In genomic region chr7:106356-106755, GRCh38 we compare ENCODE assay signal across 16 cellular contexts.
DNase-seq lines count a peak whose midpoint lies in the region; ATAC-seq and TF ChIP-seq lines count a peak whose summit lies in the region.
"Had no signal": no experiment of that assay in that cellular context is flagged by ENCODE, and none has a peak within 500 bp of the region (broad histone marks: within the 10 kb centered on the region; RNA-seq: fewer than 3 reads in every experiment).

No MANE protein-coding gene starts in this region.

- intact Hi-C loops in activated CD4-positive, alpha-beta memory T cell treated with anti-CD3 and anti-CD28 coated beads for 36 hours (cut with micrococcal nuclease) = no loop called here

- DNase-seq in activated CD4-positive, alpha-beta memory T cell treated with anti-CD3 and anti-CD28 coated beads, Interleukin-2, amount 10 ng/mL, durations not matched to agents 7 days and 5 days = peak; percentile 16
- DNase-seq in activated CD4-positive, alpha-beta memory T cell treated with anti-CD3 and anti-CD28 coated beads for 36 hours = no peak
- DNase-seq in T-helper 2 cell treated with Interferon-gamma antibody and Interleukin-4, amounts not matched to agents 5 μg/mL and 100 μg/mL, for 36 hours (ENCODE audit: low spot score) = peak; percentile 10
- DNase-seq in fibroblast of villous mesenchyme (ENCODE audit: low read depth) (peak; percentile 60), D341Med (ENCODE audit: low spot score) (no peak)
- no peak for DNase-seq in naive thymus-derived CD8-positive, alpha-beta T cell
- DNase-seq: AML-193; Caco-2; CD4-positive, alpha-beta T cell; DMS153; DMS79 treated with DMSO at 0.1 percent for 48 hours; GF-D8; GM23248; HCEC 1CT had no signal

- ATAC-seq in naive thymus-derived CD8-positive, alpha-beta T cell = no peak
- no peak for ATAC-seq in GM18909 (IDR thresholded peaks at IDR 0.05; ENCODE audit: poor library complexity, unreplicated experiment)
- ATAC-seq: A549 had no signal

- no peak for TF ChIP-seq CTCF in fibroblast of villous mesenchyme (IDR thresholded peaks at IDR 0.05; ENCODE audit: insufficient read depth, low read depth, low read length)

- H3K4me3 Mint-ChIP-seq in activated CD4-positive, alpha-beta memory T cell treated with anti-CD3 and anti-CD28 coated beads, Interleukin-2, amount 10 ng/mL, durations not matched to agents 7 days and 5 days = no peak overlapping the region
- H3K4me3 Mint-ChIP-seq in activated CD4-positive, alpha-beta memory T cell treated with anti-CD3 and anti-CD28 coated beads for 36 hours = no peak overlapping the region
- peak overlapping the region; percentile 7 for H3K4me3 Mint-ChIP-seq in T-helper 2 cell treated with Interferon-gamma antibody and Interleukin-4, amounts not matched to agents 5 μg/mL and 100 μg/mL, for 36 hours
- no peak overlapping the region for H3K4me3 Mint-ChIP-seq in naive thymus-derived CD8-positive, alpha-beta T cell
- H3K4me3 Mint-ChIP-seq: CD4-positive, alpha-beta T cell had no signal

- no peak overlapping the region for H3K4me3 ChIP-seq in fibroblast of villous mesenchyme (ENCODE audit: low read depth, low read length)
- H3K4me3 ChIP-seq: A549, GM23248 had no signal

- POLR2A ChIA-PET in activated CD4-positive, alpha-beta memory T cell treated with anti-CD3 and anti-CD28 coated beads, Interleukin-2, amount 10 ng/mL, durations not matched to agents 7 days and 5 days (lab: Charles Lee) = no interaction called here
- POLR2A ChIA-PET in activated CD4-positive, alpha-beta memory T cell treated with anti-CD3 and anti-CD28 coated beads for 36 hours (lab: Charles Lee) = no interaction called here
- POLR2A ChIA-PET in naive thymus-derived CD8-positive, alpha-beta T cell (lab: Charles Lee) = no interaction called here

- peaks cover 26% of the 10 kb centered on the region for H3K4me1 Mint-ChIP-seq in activated CD4-positive, alpha-beta memory T cell treated with anti-CD3 and anti-CD28 coated beads, Interleukin-2, amount 10 ng/mL, durations not matched to agents 7 days and 5 days
- H3K4me1 Mint-ChIP-seq in activated CD4-positive, alpha-beta memory T cell treated with anti-CD3 and anti-CD28 coated beads for 36 hours (ENCODE audit: low read depth) = peaks cover 12% of the 10 kb centered on the region
- H3K4me1 Mint-ChIP-seq in T-helper 2 cell treated with Interferon-gamma antibody and Interleukin-4, amounts not matched to agents 5 μg/mL and 100 μg/mL, for 36 hours (ENCODE audit: low read depth) = peaks cover 26% of the 10 kb centered on the region
- peaks cover 4 to 11% (median 6%) of the 10 kb centered on the region in 4 donors for H3K4me1 Mint-ChIP-seq in naive thymus-derived CD8-positive, alpha-beta T cell

- H3K27ac Mint-ChIP-seq in activated CD4-positive, alpha-beta memory T cell treated with anti-CD3 and anti-CD28 coated beads, Interleukin-2, amount 10 ng/mL, durations not matched to agents 7 days and 5 days = no peak overlapping the region
- no peak overlapping the region for H3K27ac Mint-ChIP-seq in activated CD4-positive, alpha-beta memory T cell treated with anti-CD3 and anti-CD28 coated beads for 36 hours
- H3K27ac Mint-ChIP-seq in T-helper 2 cell treated with Interferon-gamma antibody and Interleukin-4, amounts not matched to agents 5 μg/mL and 100 μg/mL, for 36 hours = peak overlapping the region; percentile 23
- H3K27ac Mint-ChIP-seq in naive thymus-derived CD8-positive, alpha-beta T cell = no peak overlapping the region
- H3K27ac Mint-ChIP-seq: CD4-positive, alpha-beta T cell had no signal

- CTCF ChIA-PET in activated CD4-positive, alpha-beta memory T cell treated with anti-CD3 and anti-CD28 coated beads, Interleukin-2, amount 10 ng/mL, durations not matched to agents 7 days and 5 days (lab: Charles Lee) = no interaction called here
- CTCF ChIA-PET in activated CD4-positive, alpha-beta memory T cell treated with anti-CD3 and anti-CD28 coated beads for 36 hours (lab: Charles Lee) = no interaction called here

- H3K36me3 Mint-ChIP-seq in activated CD4-positive, alpha-beta memory T cell treated with anti-CD3 and anti-CD28 coated beads, Interleukin-2, amount 10 ng/mL, durations not matched to agents 7 days and 5 days (ENCODE audit: low read depth) = peaks cover 15% of the 10 kb centered on the region
- H3K36me3 Mint-ChIP-seq in activated CD4-positive, alpha-beta memory T cell treated with anti-CD3 and anti-CD28 coated beads for 36 hours = peaks cover 2% of the 10 kb centered on the region
- H3K36me3 Mint-ChIP-seq in T-helper 2 cell treated with Interferon-gamma antibody and Interleukin-4, amounts not matched to agents 5 μg/mL and 100 μg/mL, for 36 hours (ENCODE audit: low read depth) = peaks cover 8% of the 10 kb centered on the region
- H3K36me3 Mint-ChIP-seq in naive thymus-derived CD8-positive, alpha-beta T cell = peaks cover 0 to 5% (median 0%) of the 10 kb centered on the region in 3 donors

- peaks cover 35% of the 10 kb centered on the region for H3K9me3 Mint-ChIP-seq in activated CD4-positive, alpha-beta memory T cell treated with anti-CD3 and anti-CD28 coated beads, Interleukin-2, amount 10 ng/mL, durations not matched to agents 7 days and 5 days
- H3K9me3 Mint-ChIP-seq in activated CD4-positive, alpha-beta memory T cell treated with anti-CD3 and anti-CD28 coated beads for 36 hours = peaks cover 5% of the 10 kb centered on the region
- H3K9me3 Mint-ChIP-seq in T-helper 2 cell treated with Interferon-gamma antibody and Interleukin-4, amounts not matched to agents 5 μg/mL and 100 μg/mL, for 36 hours = peaks cover 25% of the 10 kb centered on the region
- peaks cover 0 to 4% (median 2%) of the 10 kb centered on the region in 9 donors for H3K9me3 Mint-ChIP-seq in naive thymus-derived CD8-positive, alpha-beta T cell

- peaks cover 7% of the 10 kb centered on the region for H3K27me3 Mint-ChIP-seq in activated CD4-positive, alpha-beta memory T cell treated with anti-CD3 and anti-CD28 coated beads, Interleukin-2, amount 10 ng/mL, durations not matched to agents 7 days and 5 days
- peaks cover 11% of the 10 kb centered on the region for H3K27me3 Mint-ChIP-seq in activated CD4-positive, alpha-beta memory T cell treated with anti-CD3 and anti-CD28 coated beads for 36 hours
- peaks cover 5% of the 10 kb centered on the region for H3K27me3 Mint-ChIP-seq in T-helper 2 cell treated with Interferon-gamma antibody and Interleukin-4, amounts not matched to agents 5 μg/mL and 100 μg/mL, for 36 hours (ENCODE audit: low read depth)
- peaks cover 19 to 27% (median 20%) of the 10 kb centered on the region in 5 donors for H3K27me3 Mint-ChIP-seq in naive thymus-derived CD8-positive, alpha-beta T cell

Comparison
In these comparisons a context has a peak if more than half of its experiments do, and no peak if none do; other contexts are left out.
1. DNase-seq: peak in activated CD4-positive, alpha-beta memory T cell treated with anti-CD3 and anti-CD28 coated beads, Interleukin-2, amount 10 ng/mL, durations not matched to agents 7 days and 5 days (single experiment), T-helper 2 cell treated with Interferon-gamma antibody and Interleukin-4, amounts not matched to agents 5 μg/mL and 100 μg/mL, for 36 hours (single experiment) and fibroblast of villous mesenchyme (single experiment); none in activated CD4-positive, alpha-beta memory T cell treated with anti-CD3 and anti-CD28 coated beads for 36 hours (single experiment), naive thymus-derived CD8-positive, alpha-beta T cell (0 of 10) and D341Med (single experiment).